In the genomic region with DNA sequence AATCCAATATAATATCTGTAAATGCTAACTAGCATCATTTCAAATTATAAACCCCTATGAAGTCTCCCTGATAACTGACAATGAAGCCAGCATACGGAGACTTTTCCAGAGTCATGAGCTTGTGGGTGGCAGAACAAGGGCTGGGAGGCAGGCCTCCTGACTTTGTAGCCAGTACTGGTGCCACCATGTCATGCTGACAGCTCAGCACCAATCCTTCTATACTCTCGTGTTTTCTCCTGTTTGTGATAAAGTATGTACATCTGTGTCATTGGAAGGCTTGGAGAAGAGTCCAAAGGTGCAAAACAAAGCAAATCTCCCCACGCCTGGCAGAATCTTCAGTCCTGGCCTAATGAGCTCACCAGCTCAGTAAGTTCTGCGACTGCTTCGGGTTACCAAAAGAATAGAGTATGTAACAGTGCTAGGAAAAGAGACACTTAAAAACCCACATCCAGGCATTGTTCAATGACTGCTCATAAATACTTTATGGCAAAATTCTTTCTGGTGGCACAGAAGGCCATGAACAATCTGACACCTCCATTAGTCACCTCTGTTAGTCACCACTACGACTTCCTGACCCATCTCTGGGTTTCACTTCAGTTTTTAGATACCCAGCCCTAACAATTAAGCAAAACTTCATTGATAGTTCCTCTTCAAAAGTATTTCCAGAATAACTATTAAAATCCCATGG, we compare ENCODE assay signal across 8 cellular contexts. TPM values are rescaled to one million over a fixed set of nuclear protein-coding genes. Genes with fewer than 3 reads are reported as not detected.
DNase-seq lines count a peak whose midpoint lies in the region; ATAC-seq and TF ChIP-seq lines count a peak whose summit lies in the region.

No MANE protein-coding gene starts in this region.

- H3K4me3 ChIP-seq in astrocyte of the spinal cord (ENCODE audit: low read depth, low read length) (no peak overlapping the region), smooth muscle cell (no peak overlapping the region), stomach (no peak overlapping the region)

- in situ Hi-C loops in astrocyte of the spinal cord (cut with HindIII; ENCODE audit: low sequenced_read_pairs): no loop called here

- no peaks in the 10 kb centered on the region for H3K4me1 Mint-ChIP-seq in mesothelial cell of epicardium

- intact Hi-C loops in stomach (cut with DNase I; ENCODE audit: low total_unique reads): no loop called here

- no peaks in the 10 kb centered on the region for H3K9me3 Mint-ChIP-seq in mesothelial cell of epicardium

- no peaks in the 10 kb centered on the region for H3K4me1 ChIP-seq in smooth muscle cell (ENCODE audit: low read depth)
- peaks cover 0 to 19% (median 0%) of the 10 kb centered on the region in 4 donors for H3K4me1 ChIP-seq in stomach

- no peaks in the 10 kb centered on the region for H3K36me3 Mint-ChIP-seq in mesothelial cell of epicardium

- TF ChIP-seq EP300 in stomach (IDR thresholded peaks at IDR 0.05): no peak

- no peak overlapping the region for H3K4me3 Mint-ChIP-seq in mesothelial cell of epicardium

- H3K4me2 ChIP-seq in smooth muscle cell: no peak overlapping the region

- H4K20me1 ChIP-seq in smooth muscle cell (ENCODE audit: low read depth): no peaks in the 10 kb centered on the region

- 52% methylated on average over 6 of the region's 6 CpGs for WGBS in smooth muscle cell (ENCODE audit: low lambda C conversion rate)
- 60 to 75% (median 72%) methylated on average over 6 of the region's 6 CpGs for WGBS in stomach, 5 donors

- TF ChIP-seq CTCF in astrocyte of the spinal cord (IDR thresholded peaks at IDR 0.05; ENCODE audit: low read depth, low read length) (no peak), smooth muscle cell (IDR thresholded peaks at IDR 0.05; ENCODE audit: borderline replicate concordance, insufficient read depth, poor library complexity, severe bottlenecking) (no peak), stomach (IDR thresholded peaks at IDR 0.05) (no peak), mesothelial cell of epicardium (IDR thresholded peaks at IDR 0.05; ENCODE audit: unreplicated experiment) (no peak)

- no peak overlapping the region for H3K9ac ChIP-seq in smooth muscle cell (ENCODE audit: low read depth)

- H3K79me2 ChIP-seq in smooth muscle cell (ENCODE audit: low read depth): no peaks in the 10 kb centered on the region

- H3K27ac ChIP-seq in smooth muscle cell (ENCODE audit: low read depth) (peak overlapping the region; percentile 56), stomach (peak overlapping the region in 2 of 5 donors; percentile 6 to 60)

- H3K9me3 ChIP-seq in smooth muscle cell (replicated peaks; ENCODE audit: low read depth) (no peaks in the 10 kb centered on the region), stomach (peaks cover 0 to 5% (median 0%) of the 10 kb centered on the region in 4 donors)

- no peak overlapping the region for H2AFZ ChIP-seq in smooth muscle cell (ENCODE audit: low read depth)

- DNase-seq in H4 (ENCODE audit: low spot score) (peak; percentile 82), Kasumi-1 (lab: John Stamatoyannopoulos, UW) (peak; percentile 7 to 20), astrocyte of the spinal cord (ENCODE audit: low read depth, low spot score) (peak; percentile 78), smooth muscle cell (lab: John Stamatoyannopoulos, UW; ENCODE audit: unreplicated experiment) (no peak), NCI-H2171 (lab: John Stamatoyannopoulos, UW) (no peak), stomach (no peak), mesothelial cell of epicardium (ENCODE audit: low spot score in 2 of 2, unreplicated experiment in 2 of 2) (no peak)

- H3K36me3 ChIP-seq in smooth muscle cell (ENCODE audit: low read depth): no peaks in the 10 kb centered on the region
- H3K36me3 ChIP-seq in stomach: no peaks in the 10 kb centered on the region

- H3K27me3 ChIP-seq in smooth muscle cell (ENCODE audit: low read depth) (no peaks in the 10 kb centered on the region), stomach (no peaks in the 10 kb centered on the region)

- TF ChIP-seq POLR2A in stomach (IDR thresholded peaks at IDR 0.05): no peak

- peak; percentile 95 for ATAC-seq in GM18511 (IDR thresholded peaks at IDR 0.05; ENCODE audit: unreplicated experiment)

- no peak overlapping the region for H3K27ac Mint-ChIP-seq in mesothelial cell of epicardium

- no peaks in the 10 kb centered on the region for H3K27me3 Mint-ChIP-seq in mesothelial cell of epicardium (ENCODE audit: low read depth)

- H3F3A ChIP-seq in smooth muscle cell (ENCODE audit: low read depth): no peaks in the 10 kb centered on the region

RNA-seq across cellular contexts. Expression of gene STEAP1, which starts 24.5 kb away (rescaled TPM):
- 14.6 and 31.3 TPM in 2 replicates for total RNA-seq in H4 (2014; rRNA removed; shearing (Covaris generic))
- 2.1 and 6.9 TPM in 2 replicates for total RNA-seq in smooth muscle cell
- 0.48 and 0.93 TPM in 2 replicates for polyA plus RNA-seq in smooth muscle cell
- total RNA-seq in stomach: 1 to 10 TPM in 4 of 5 donors, not detected in 1; 1.8 to 8.8 (median 3.9) TPM
- polyA plus RNA-seq in stomach: 1 to 10 TPM; 2.0 to 9.2 (median 5.2) TPM
- 0.27 to 0.43 TPM (median 0.42 TPM) in 3 replicates for total RNA-seq in mesothelial cell of epicardium

RNA-seq across cellular contexts. Expression of gene STEAP2, which starts 32.8 kb away (rescaled TPM):
- total RNA-seq in H4 (2014; rRNA removed; shearing (Covaris generic)): 5.8 and 9.0 TPM in 2 replicates
- 0.58 and 1.0 TPM in 2 replicates for total RNA-seq in smooth muscle cell
- polyA plus RNA-seq in smooth muscle cell: 0.28 TPM in 1 of 2 replicates, not detected in the other
- total RNA-seq in stomach: 10 to 100 TPM in 3 of 5 donors, 1 to 10 TPM in 2; 7.8 to 52.7 (median 17.5) TPM
- polyA plus RNA-seq in stomach: 1 to 10 TPM in 2 of 3 donors, under 1 TPM in 1; 0.92 to 9.2 (median 2.0) TPM
- total RNA-seq in mesothelial cell of epicardium: 2.9 to 3.4 TPM (median 3.1 TPM) in 3 replicates

Comparison
In these comparisons a context has a peak if more than half of its experiments do, and no peak if none do; other contexts are left out.
1. DNase-seq: peak in H4 (single experiment), Kasumi-1 (2 of 2) and astrocyte of the spinal cord (single experiment); none in smooth muscle cell (single experiment), NCI-H2171 (single experiment), stomach (single experiment) and mesothelial cell of epicardium (0 of 2).